In genomic region chr1:200535605-200536004, GRCh38 we compare ENCODE assay signal across 9 cellular contexts.
DNase-seq lines count a peak whose midpoint lies in the region; ATAC-seq and TF ChIP-seq lines count a peak whose summit lies in the region.
"Had no signal": no experiment of that assay in that cellular context is flagged by ENCODE, and none has a peak within 500 bp of the region (broad histone marks: within the 10 kb centered on the region; RNA-seq: fewer than 3 reads in every experiment).

No MANE protein-coding gene starts in this region.

- no peak for TF ChIP-seq CTCF in spleen (IDR thresholded peaks at IDR 0.05 in 8 of 11, conservative IDR thresholded peaks at IDR 0.05 in 3 of 11)

- no peaks in the 10 kb centered on the region for H3K9me3 Mint-ChIP-seq in activated naive CD4-positive, alpha-beta T cell treated with anti-CD3 and anti-CD28 coated beads for 36 hours
- peaks cover 0 to 2% (median 0%) of the 10 kb centered on the region in 3 donors for H3K9me3 Mint-ChIP-seq in T-cell
- H3K9me3 Mint-ChIP-seq: activated naive CD4-positive, alpha-beta T cell treated with anti-CD3 and anti-CD28 coated beads, Interleukin-2, amount 50 U/mL, for 24 hours had no signal

- H3K27me3 Mint-ChIP-seq in activated naive CD4-positive, alpha-beta T cell treated with anti-CD3 and anti-CD28 coated beads for 36 hours (ENCODE audit: low read depth) = no peaks in the 10 kb centered on the region
- H3K27me3 Mint-ChIP-seq in T-cell = no peaks in the 10 kb centered on the region
- H3K27me3 Mint-ChIP-seq: activated naive CD4-positive, alpha-beta T cell treated with anti-CD3 and anti-CD28 coated beads, Interleukin-2, amount 50 U/mL, for 24 hours had no signal

- H3K27ac ChIP-seq in spleen = no peak overlapping the region

- CTCF ChIA-PET in activated naive CD4-positive, alpha-beta T cell treated with anti-CD3 and anti-CD28 coated beads for 36 hours (lab: Charles Lee) = interaction anchor here (0.8 to 1.8 kb wide), 4 partner anchors 9 to 579 kb away, joined by 4 to 5 read pairs (median 4); no protein-coding TSS in a partner anchor
- CTCF ChIA-PET in T-cell (lab: Charles Lee) = interaction anchor here (0.6 to 2.4 kb wide), 9 partner anchors 11 to 546 kb away, joined by 3 to 9 read pairs (median 5); no protein-coding TSS in a partner anchor

- no peaks in the 10 kb centered on the region for H3K36me3 ChIP-seq in spleen

- peak; percentile 81 for ATAC-seq in HG03432 (IDR thresholded peaks at IDR 0.05; ENCODE audit: unreplicated experiment)
- ATAC-seq in T-cell (replicated peaks in 1 of 4) = peak; percentile 42 to 54 (median 48)
- ATAC-seq in GM18861 (IDR thresholded peaks at IDR 0.05; ENCODE audit: unreplicated experiment) = no peak
- no peak for ATAC-seq in GM19452 (IDR thresholded peaks at IDR 0.05; ENCODE audit: unreplicated experiment)

- H3K4me1 ChIP-seq in spleen = peaks cover 0 to 9% (median 0%) of the 10 kb centered on the region in 6 donors

- intact Hi-C loops in activated naive CD4-positive, alpha-beta T cell treated with anti-CD3 and anti-CD28 coated beads for 36 hours (cut with micrococcal nuclease) = no loop called here
- intact Hi-C loops in spleen (cut with DNase I; ENCODE audit: low total_unique reads) = no loop called here

- no peak overlapping the region for H3K4me3 ChIP-seq in spleen

- no peak overlapping the region for H3K4me3 Mint-ChIP-seq in activated naive CD4-positive, alpha-beta T cell treated with anti-CD3 and anti-CD28 coated beads for 36 hours
- H3K4me3 Mint-ChIP-seq in T-cell = no peak overlapping the region
- H3K4me3 Mint-ChIP-seq: activated naive CD4-positive, alpha-beta T cell treated with anti-CD3 and anti-CD28 coated beads, Interleukin-2, amount 50 U/mL, for 24 hours had no signal

- no peak overlapping the region for H3K27ac Mint-ChIP-seq in activated naive CD4-positive, alpha-beta T cell treated with anti-CD3 and anti-CD28 coated beads for 36 hours
- no peak overlapping the region for H3K27ac Mint-ChIP-seq in T-cell
- H3K27ac Mint-ChIP-seq: activated naive CD4-positive, alpha-beta T cell treated with anti-CD3 and anti-CD28 coated beads, Interleukin-2, amount 50 U/mL, for 24 hours had no signal

- WGBS in spleen, 5 donors = 67 to 86% (median 80%) methylated on average over 4 of the region's 4 CpGs

- no peaks in the 10 kb centered on the region for H3K36me3 Mint-ChIP-seq in activated naive CD4-positive, alpha-beta T cell treated with anti-CD3 and anti-CD28 coated beads for 36 hours (ENCODE audit: low read depth)
- no peaks in the 10 kb centered on the region for H3K36me3 Mint-ChIP-seq in T-cell
- H3K36me3 Mint-ChIP-seq: activated naive CD4-positive, alpha-beta T cell treated with anti-CD3 and anti-CD28 coated beads, Interleukin-2, amount 50 U/mL, for 24 hours had no signal

- POLR2A ChIA-PET in T-cell (lab: Charles Lee) = interaction anchor here in 1 of 2 donors (0.6 kb wide), 1 partner anchor 237 kb away, joined by 6 read pairs; no protein-coding TSS in a partner anchor

- TF ChIP-seq POLR2A in spleen (IDR thresholded peaks at IDR 0.05) = no peak

- H3K9me3 ChIP-seq in spleen = peaks cover 0 to 5% (median 0%) of the 10 kb centered on the region in 8 donors

- peak; percentile 55 for DNase-seq in activated naive CD4-positive, alpha-beta T cell treated with anti-CD3 and anti-CD28 coated beads for 36 hours
- DNase-seq in activated naive CD4-positive, alpha-beta T cell treated with Interleukin-2 at 50 U/mL for 16 hours = no peak
- DNase-seq in T-cell (peak in 15 of 34 experiments; percentile 2 to 24 (median 9)), left kidney (ENCODE audit: low read depth, low spot score) (peak; percentile 36), spleen (no peak)

- H3K4me1 Mint-ChIP-seq in activated naive CD4-positive, alpha-beta T cell treated with anti-CD3 and anti-CD28 coated beads for 36 hours (ENCODE audit: low read depth) = peaks cover 12% of the 10 kb centered on the region
- H3K4me1 Mint-ChIP-seq in T-cell = peaks cover 13 to 30% (median 20%) of the 10 kb centered on the region in 3 donors

- no peaks in the 10 kb centered on the region for H3K27me3 ChIP-seq in spleen (replicated peaks in 1 of 7)

Comparison
In these comparisons a context has a peak if more than half of its experiments do, and no peak if none do; other contexts are left out.
1. DNase-seq: peak in activated naive CD4-positive, alpha-beta T cell treated with anti-CD3 and anti-CD28 coated beads for 36 hours (single experiment) and left kidney (single experiment); none in activated naive CD4-positive, alpha-beta T cell treated with Interleukin-2 at 50 U/mL for 16 hours (single experiment) and spleen (single experiment).
2. ATAC-seq: peak in HG03432 (single experiment) and T-cell (4 of 4); none in GM18861 (single experiment) and GM19452 (single experiment).